Comparison of ENCODE assay signal across 24 cellular contexts in the genomic region with DNA sequence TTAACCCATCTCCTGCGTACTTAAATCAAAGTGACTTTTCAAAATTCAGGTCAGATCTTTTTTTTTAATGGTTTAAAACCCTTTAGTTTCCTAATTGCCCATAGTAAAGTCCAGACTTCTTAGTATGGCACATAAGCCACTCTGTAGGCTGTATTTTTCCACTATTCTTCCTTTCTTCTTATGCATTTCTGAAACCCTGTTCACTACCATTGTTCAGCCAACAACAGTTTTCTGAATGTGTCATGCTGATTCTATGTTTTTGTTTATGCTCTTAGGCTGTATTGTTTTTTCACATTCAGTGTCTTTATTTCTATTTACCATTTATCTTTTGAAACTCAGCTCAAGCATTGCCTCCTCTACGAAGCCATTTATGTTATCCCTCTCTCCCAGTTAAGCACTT. TPM values are rescaled to one million over a fixed set of nuclear protein-coding genes. Genes with fewer than 3 reads are reported as not detected.
DNase-seq lines count a peak whose midpoint lies in the region; ATAC-seq lines count a peak whose summit lies in the region.
"Had no signal": no experiment of that assay in that cellular context is flagged by ENCODE, and none has a peak within 500 bp of the region (broad histone marks: within the 10 kb centered on the region; RNA-seq: fewer than 3 reads in every experiment).

No MANE protein-coding gene starts in this region.

- H3K4me1 Mint-ChIP-seq in stimulated activated naive CD8-positive, alpha-beta T cell treated with anti-CD3 and anti-CD28 coated beads, Interleukin-15, Interleukin-2, amounts not matched to agents 100 ng/mL and 50 ng/mL, for 24 hours (ENCODE audit: low read depth), result peaks cover 78% of the 10 kb centered on the region
- H3K4me1 Mint-ChIP-seq in activated T-helper 1 cell treated with anti-CD3 and anti-CD28 coated beads, Interleukin-12 subunit alpha, Interleukin-12 subunit beta, Interleukin-2, Interleukin-4 antibody, amounts not matched to agents 30 ng/mL and 10 ng/mL and 1 ng/mL, durations not matched to agents 14 hours and 24 hours and 36 hours (ENCODE audit: low read depth), result peaks cover 82% of the 10 kb centered on the region
- H3K4me1 Mint-ChIP-seq in immature natural killer cell, result peaks cover 80 to 94% of the 10 kb centered on the region in 2 donors

- no peak for ATAC-seq in stimulated activated naive CD8-positive, alpha-beta T cell treated with anti-CD3 and anti-CD28 coated beads, Interleukin-15, Interleukin-2, amounts not matched to agents 100 U/mL and 50 U/mL, for 24 hours
- ATAC-seq: heart right ventricle, Panc1, psoas muscle, sciatic nerve had no signal

- no peak overlapping the region for H3K4me3 Mint-ChIP-seq in stimulated activated naive CD8-positive, alpha-beta T cell treated with anti-CD3 and anti-CD28 coated beads, Interleukin-15, Interleukin-2, amounts not matched to agents 100 ng/mL and 50 ng/mL, for 24 hours
- H3K4me3 Mint-ChIP-seq in activated T-helper 1 cell treated with anti-CD3 and anti-CD28 coated beads, Interleukin-12 subunit alpha, Interleukin-12 subunit beta, Interleukin-2, Interleukin-4 antibody, amounts not matched to agents 30 ng/mL and 10 ng/mL and 1 ng/mL, durations not matched to agents 14 hours and 24 hours and 36 hours, result no peak overlapping the region
- peak overlapping the region in 2 of 5 donors; percentile 8 to 27 for H3K4me3 Mint-ChIP-seq in immature natural killer cell
- H3K4me3 Mint-ChIP-seq: activated CD4-positive, alpha-beta T cell treated with anti-CD3 and anti-CD28 coated beads, Interleukin-2, amount 10 ng/mL, durations not matched to agents 24 days and 14 days; activated naive CD8-positive, alpha-beta T cell treated with anti-CD3 and anti-CD28 coated beads, Interleukin-2, amount 10 ng/mL, durations not matched to agents 7 days and 5 days; T-helper 2 cell treated with Interferon-gamma antibody and Interleukin-4, amounts not matched to agents 5 μg/mL and 100 μg/mL, for 36 hours had no signal

- peak overlapping the region; percentile 17 for H3K27ac Mint-ChIP-seq in stimulated activated naive CD8-positive, alpha-beta T cell treated with anti-CD3 and anti-CD28 coated beads, Interleukin-15, Interleukin-2, amounts not matched to agents 100 ng/mL and 50 ng/mL, for 24 hours
- H3K27ac Mint-ChIP-seq in activated T-helper 1 cell treated with anti-CD3 and anti-CD28 coated beads, Interleukin-12 subunit alpha, Interleukin-12 subunit beta, Interleukin-2, Interleukin-4 antibody, amounts not matched to agents 30 ng/mL and 10 ng/mL and 1 ng/mL, durations not matched to agents 14 hours and 24 hours and 36 hours, result peak overlapping the region; percentile 35
- peak overlapping the region; percentile 19 to 72 (median 32) for H3K27ac Mint-ChIP-seq in immature natural killer cell
- H3K27ac Mint-ChIP-seq: activated CD4-positive, alpha-beta T cell treated with anti-CD3 and anti-CD28 coated beads, Interleukin-2, amount 10 ng/mL, durations not matched to agents 24 days and 14 days; activated naive CD8-positive, alpha-beta T cell treated with anti-CD3 and anti-CD28 coated beads, Interleukin-2, amount 10 ng/mL, durations not matched to agents 7 days and 5 days; T-helper 2 cell treated with Interferon-gamma antibody and Interleukin-4, amounts not matched to agents 5 μg/mL and 100 μg/mL, for 36 hours had no signal

- no peaks in the 10 kb centered on the region for H3K9me3 Mint-ChIP-seq in stimulated activated naive CD8-positive, alpha-beta T cell treated with anti-CD3 and anti-CD28 coated beads, Interleukin-15, Interleukin-2, amounts not matched to agents 100 ng/mL and 50 ng/mL, for 24 hours
- no peaks in the 10 kb centered on the region for H3K9me3 Mint-ChIP-seq in activated T-helper 1 cell treated with anti-CD3 and anti-CD28 coated beads, Interleukin-12 subunit alpha, Interleukin-12 subunit beta, Interleukin-2, Interleukin-4 antibody, amounts not matched to agents 30 ng/mL and 10 ng/mL and 1 ng/mL, durations not matched to agents 14 hours and 24 hours and 36 hours
- no peaks in the 10 kb centered on the region for H3K9me3 Mint-ChIP-seq in immature natural killer cell
- H3K9me3 Mint-ChIP-seq: activated CD4-positive, alpha-beta T cell treated with anti-CD3 and anti-CD28 coated beads, Interleukin-2, amount 10 ng/mL, durations not matched to agents 24 days and 14 days; activated naive CD8-positive, alpha-beta T cell treated with anti-CD3 and anti-CD28 coated beads, Interleukin-2, amount 10 ng/mL, durations not matched to agents 7 days and 5 days; naive B cell; T-helper 2 cell treated with Interferon-gamma antibody and Interleukin-4, amounts not matched to agents 5 μg/mL and 100 μg/mL, for 36 hours had no signal

- DNase-seq in stimulated activated naive CD8-positive, alpha-beta T cell treated with anti-CD3 and anti-CD28 coated beads, Interleukin-15, Interleukin-2, amounts not matched to agents 100 U/mL and 50 U/mL, for 24 hours, result no peak
- no peak for DNase-seq in activated T-helper 1 cell treated with anti-CD3 and anti-CD28 coated beads, Interleukin-12 subunit alpha, Interleukin-12 subunit beta, Interleukin-2, Interleukin-4 antibody, amounts not matched to agents 30 ng/mL and 10 ng/mL and 1 ng/mL, durations not matched to agents 14 hours and 24 hours and 36 hours (ENCODE audit: low spot score)
- DNase-seq in immature natural killer cell, result no peak
- no peak for DNase-seq in GM19238 (ENCODE audit: insufficient read length, low spot score)
- no peak for DNase-seq in cerebellar cortex (ENCODE audit: low spot score)
- DNase-seq in NCI-H1092 (lab: John Stamatoyannopoulos, UW), result no peak
- DNase-seq: activated CD4-positive, alpha-beta T cell treated with anti-CD3 and anti-CD28 coated beads, Interleukin-2, amount 10 ng/mL, durations not matched to agents 24 days and 14 days; activated naive CD8-positive, alpha-beta T cell treated with anti-CD3 and anti-CD28 coated beads, Interleukin-2, amount 10 ng/mL, durations not matched to agents 7 days and 5 days; caudate nucleus; COR-L47; heart right ventricle; kidney glomerular epithelial cell; midbrain; MM.1S; naive B cell; NCI-H2029 treated with DMSO at 0.1 percent for 48 hours; NCI-H526; occipital lobe; psoas muscle; Right ventricle myocardium superior had no signal

- no peaks in the 10 kb centered on the region for H3K27me3 Mint-ChIP-seq in stimulated activated naive CD8-positive, alpha-beta T cell treated with anti-CD3 and anti-CD28 coated beads, Interleukin-15, Interleukin-2, amounts not matched to agents 100 ng/mL and 50 ng/mL, for 24 hours
- no peaks in the 10 kb centered on the region for H3K27me3 Mint-ChIP-seq in activated T-helper 1 cell treated with anti-CD3 and anti-CD28 coated beads, Interleukin-12 subunit alpha, Interleukin-12 subunit beta, Interleukin-2, Interleukin-4 antibody, amounts not matched to agents 30 ng/mL and 10 ng/mL and 1 ng/mL, durations not matched to agents 14 hours and 24 hours and 36 hours (ENCODE audit: insufficient read depth)
- H3K27me3 Mint-ChIP-seq in immature natural killer cell (ENCODE audit: low read depth in 3 of 3), result peaks cover 0 to 2% (median 0%) of the 10 kb centered on the region in 3 donors
- H3K27me3 Mint-ChIP-seq: activated CD4-positive, alpha-beta T cell treated with anti-CD3 and anti-CD28 coated beads, Interleukin-2, amount 10 ng/mL, durations not matched to agents 24 days and 14 days; activated naive CD8-positive, alpha-beta T cell treated with anti-CD3 and anti-CD28 coated beads, Interleukin-2, amount 10 ng/mL, durations not matched to agents 7 days and 5 days; naive B cell had no signal

- H3K36me3 Mint-ChIP-seq in stimulated activated naive CD8-positive, alpha-beta T cell treated with anti-CD3 and anti-CD28 coated beads, Interleukin-15, Interleukin-2, amounts not matched to agents 100 ng/mL and 50 ng/mL, for 24 hours (ENCODE audit: low read depth), result no peaks in the 10 kb centered on the region
- H3K36me3 Mint-ChIP-seq in activated T-helper 1 cell treated with anti-CD3 and anti-CD28 coated beads, Interleukin-12 subunit alpha, Interleukin-12 subunit beta, Interleukin-2, Interleukin-4 antibody, amounts not matched to agents 30 ng/mL and 10 ng/mL and 1 ng/mL, durations not matched to agents 14 hours and 24 hours and 36 hours (ENCODE audit: low read depth), result peaks cover 7% of the 10 kb centered on the region
- no peaks in the 10 kb centered on the region for H3K36me3 Mint-ChIP-seq in immature natural killer cell
- H3K36me3 Mint-ChIP-seq: naive B cell had no signal

- intact Hi-C loops in activated T-helper 1 cell treated with anti-CD3 and anti-CD28 coated beads, Interleukin-12 subunit alpha, Interleukin-12 subunit beta, Interleukin-2, Interleukin-4 antibody, amounts not matched to agents 30 ng/mL and 10 ng/mL and 1 ng/mL, durations not matched to agents 14 hours and 24 hours and 36 hours (cut with micrococcal nuclease), result no loop called here

RNA-seq across cellular contexts. Expression of gene CCSER2, which starts 26.7 kb away (rescaled TPM):
- 52.3 and 53.6 TPM in 2 replicates for total RNA-seq in activated T-helper 1 cell treated with anti-CD3 and anti-CD28 coated beads, Interleukin-12 subunit alpha, Interleukin-12 subunit beta, Interleukin-2, Interleukin-4 antibody, amounts not matched to agents 30 ng/mL and 10 ng/mL and 1 ng/mL, durations not matched to agents 14 hours and 24 hours and 36 hours
- 100 to 1,000 TPM in 2 of 3 donors, 10 to 100 TPM in 1; 81.3 to 118 (median 103) TPM for polyA plus RNA-seq in immature natural killer cell
